8 cellular contexts compared by ENCODE assay signal in genomic region chr19:53553865-53554791, GRCh38.
DNase-seq lines count a peak whose midpoint lies in the region; ATAC-seq lines count a peak whose summit lies in the region.

No MANE protein-coding gene starts in this region.

- no peaks in the 10 kb centered on the region for H3K4me1 ChIP-seq in HAP-1

- H3K9me3 ChIP-seq in HAP-1: no peaks in the 10 kb centered on the region

- no peak overlapping the region for H3K4me3 ChIP-seq in HAP-1

- H3K27me3 ChIP-seq in layer of hippocampus (ENCODE audit: control insufficient read depth, insufficient read depth, low read length): no peaks in the 10 kb centered on the region
- no peaks in the 10 kb centered on the region for H3K27me3 ChIP-seq in HAP-1 (ENCODE audit: low read depth)

- H3K36me3 ChIP-seq in HAP-1 (replicated peaks): no peaks in the 10 kb centered on the region; the same call in 1 of the 2 replicates

- peak; percentile 59 for ATAC-seq in GM19455 (IDR thresholded peaks at IDR 0.05; ENCODE audit: unreplicated experiment)
- ATAC-seq in activated CD4-positive, CD25-positive, alpha-beta regulatory T cell treated with anti-CD3 and anti-CD28 coated beads, Interleukin-2, amount 50 U/mL, for 24 hours: peak; percentile 87 to 88

- in situ Hi-C loops in HAP-1 (cut with MboI; ENCODE audit: low sequenced_read_pairs): no loop called here

- peak overlapping the region; percentile 71 for H3K27ac ChIP-seq in layer of hippocampus (ENCODE audit: low read depth, low read length)

- peak in 13 of 14 donors; percentile 17 to 84 (median 66) for DNase-seq in C1 segment of cervical spinal cord (lab: John Stamatoyannopoulos, UW)
- DNase-seq in HuH-7.5 (ENCODE audit: low spot score): peak; percentile 41
- DNase-seq in central memory CD4-positive, alpha-beta T cell: peak; percentile 96
- peak; percentile 90 for DNase-seq in stimulated activated CD4-positive, alpha-beta T cell treated with anti-CD3 and anti-CD28 coated beads, Interleukin-4, amount 100 ng/mL, for 1 hour
- DNase-seq in HAP-1 (ENCODE audit: low spot score in 2 of 2): no peak

Comparison
In these comparisons a context has a peak if more than half of its experiments do, and no peak if none do; other contexts are left out.
1. DNase-seq: peak in C1 segment of cervical spinal cord (13 of 14), HuH-7.5 (single experiment), central memory CD4-positive, alpha-beta T cell (single experiment) and stimulated activated CD4-positive, alpha-beta T cell treated with anti-CD3 and anti-CD28 coated beads, Interleukin-4, amount 100 ng/mL, for 1 hour (single experiment); none in HAP-1 (0 of 2).